Comparison of ENCODE assay signal across 1 cellular context in the genomic region with DNA sequence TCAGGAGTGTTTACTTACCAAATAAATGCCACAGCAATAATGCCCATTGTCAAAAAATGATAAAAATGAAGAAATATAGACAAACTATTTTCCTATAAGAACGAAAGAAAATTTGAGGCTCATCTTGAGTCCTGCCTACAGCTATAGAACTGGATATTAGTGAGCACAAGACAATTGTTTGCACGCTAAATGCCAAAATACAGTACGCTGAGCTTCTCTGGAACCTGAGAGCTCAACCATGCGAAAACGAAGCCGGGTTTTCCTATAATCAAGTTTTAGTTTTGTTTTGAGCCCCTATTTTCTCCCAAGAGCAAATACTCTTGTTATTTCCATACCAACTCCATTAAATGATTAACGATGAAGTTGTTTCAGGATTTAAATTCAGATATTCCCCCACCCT.
TF ChIP-seq lines count a peak whose summit lies in the region.

No MANE protein-coding gene starts in this region.

TF ChIP-seq in H1, 55 proteins besides CTCF, POLR2A, EP300 and RAD21:
- no peak for TF ChIP-seq CEBPB (IDR thresholded peaks at IDR 0.05; ENCODE audit: low read depth, low read length)
- TF ChIP-seq, protein P1, sequence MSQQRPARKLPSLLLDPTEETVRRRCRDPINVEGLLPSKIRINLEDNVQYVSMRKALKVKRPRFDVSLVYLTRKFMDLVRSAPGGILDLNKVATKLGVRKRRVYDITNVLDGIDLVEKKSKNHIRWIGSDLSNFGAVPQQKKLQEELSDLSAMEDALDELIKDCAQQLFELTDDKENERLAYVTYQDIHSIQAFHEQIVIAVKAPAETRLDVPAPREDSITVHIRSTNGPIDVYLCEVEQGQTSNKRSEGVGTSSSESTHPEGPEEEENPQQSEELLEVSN (IDR thresholded peaks at IDR 0.05): no peak
TF ChIP-seq in H1: peak in this region for 0.
